In the genomic region with DNA sequence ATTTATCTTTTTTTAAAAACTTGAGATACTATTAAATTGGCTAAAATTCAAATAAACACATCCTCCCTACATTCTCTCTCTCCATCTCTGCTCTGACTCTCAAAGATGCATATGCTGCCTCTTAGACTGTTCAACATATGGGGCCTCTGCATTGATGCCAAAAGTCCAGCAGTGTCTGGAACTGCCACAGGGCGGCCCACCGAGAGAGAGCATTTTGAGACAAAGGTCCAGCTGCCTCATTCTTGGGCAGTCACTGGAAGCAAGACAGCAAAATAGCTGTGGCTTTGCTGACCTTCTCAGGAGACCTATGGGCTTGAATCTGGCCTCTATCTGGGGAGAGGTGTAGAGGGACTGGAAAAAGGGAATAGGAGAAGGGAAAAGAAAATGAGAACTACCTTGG, we compare ENCODE assay signal across 1 cellular context.
TF ChIP-seq lines count a peak whose summit lies in the region.

No MANE protein-coding gene starts in this region.

TF ChIP-seq in K562, 482 proteins besides CTCF, POLR2A, EP300 and RAD21:
- TF ChIP-seq NR2C1 (IDR thresholded peaks at IDR 0.05) = no peak
- TF ChIP-seq NR2C1 (tag; IDR thresholded peaks at IDR 0.05) = no peak
- peak; percentile 33; the same call in 1 of the 2 replicates for TF ChIP-seq SMC3 (conservative IDR thresholded peaks at IDR 0.05; ENCODE audit: insufficient read depth, low read depth, low read length)
- TF ChIP-seq MTF1 (CRISPR knock-in tag; IDR thresholded peaks at IDR 0.05; ENCODE audit: borderline replicate concordance) = no peak
- TF ChIP-seq, protein P1, sequence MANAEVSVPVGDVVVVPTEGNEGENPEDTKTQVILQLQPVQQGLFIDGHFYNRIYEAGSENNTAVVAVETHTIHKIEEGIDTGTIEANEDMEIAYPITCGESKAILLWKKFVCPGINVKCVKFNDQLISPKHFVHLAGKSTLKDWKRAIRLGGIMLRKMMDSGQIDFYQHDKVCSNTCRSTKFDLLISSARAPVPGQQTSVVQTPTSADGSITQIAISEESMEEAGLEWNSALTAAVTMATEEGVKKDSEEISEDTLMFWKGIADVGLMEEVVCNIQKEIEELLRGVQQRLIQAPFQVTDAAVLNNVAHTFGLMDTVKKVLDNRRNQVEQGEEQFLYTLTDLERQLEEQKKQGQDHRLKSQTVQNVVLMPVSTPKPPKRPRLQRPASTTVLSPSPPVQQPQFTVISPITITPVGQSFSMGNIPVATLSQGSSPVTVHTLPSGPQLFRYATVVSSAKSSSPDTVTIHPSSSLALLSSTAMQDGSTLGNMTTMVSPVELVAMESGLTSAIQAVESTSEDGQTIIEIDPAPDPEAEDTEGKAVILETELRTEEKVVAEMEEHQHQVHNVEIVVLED (CRISPR knock-in tag; IDR thresholded peaks at IDR 0.05) = no peak
- TF ChIP-seq, protein P2, sequence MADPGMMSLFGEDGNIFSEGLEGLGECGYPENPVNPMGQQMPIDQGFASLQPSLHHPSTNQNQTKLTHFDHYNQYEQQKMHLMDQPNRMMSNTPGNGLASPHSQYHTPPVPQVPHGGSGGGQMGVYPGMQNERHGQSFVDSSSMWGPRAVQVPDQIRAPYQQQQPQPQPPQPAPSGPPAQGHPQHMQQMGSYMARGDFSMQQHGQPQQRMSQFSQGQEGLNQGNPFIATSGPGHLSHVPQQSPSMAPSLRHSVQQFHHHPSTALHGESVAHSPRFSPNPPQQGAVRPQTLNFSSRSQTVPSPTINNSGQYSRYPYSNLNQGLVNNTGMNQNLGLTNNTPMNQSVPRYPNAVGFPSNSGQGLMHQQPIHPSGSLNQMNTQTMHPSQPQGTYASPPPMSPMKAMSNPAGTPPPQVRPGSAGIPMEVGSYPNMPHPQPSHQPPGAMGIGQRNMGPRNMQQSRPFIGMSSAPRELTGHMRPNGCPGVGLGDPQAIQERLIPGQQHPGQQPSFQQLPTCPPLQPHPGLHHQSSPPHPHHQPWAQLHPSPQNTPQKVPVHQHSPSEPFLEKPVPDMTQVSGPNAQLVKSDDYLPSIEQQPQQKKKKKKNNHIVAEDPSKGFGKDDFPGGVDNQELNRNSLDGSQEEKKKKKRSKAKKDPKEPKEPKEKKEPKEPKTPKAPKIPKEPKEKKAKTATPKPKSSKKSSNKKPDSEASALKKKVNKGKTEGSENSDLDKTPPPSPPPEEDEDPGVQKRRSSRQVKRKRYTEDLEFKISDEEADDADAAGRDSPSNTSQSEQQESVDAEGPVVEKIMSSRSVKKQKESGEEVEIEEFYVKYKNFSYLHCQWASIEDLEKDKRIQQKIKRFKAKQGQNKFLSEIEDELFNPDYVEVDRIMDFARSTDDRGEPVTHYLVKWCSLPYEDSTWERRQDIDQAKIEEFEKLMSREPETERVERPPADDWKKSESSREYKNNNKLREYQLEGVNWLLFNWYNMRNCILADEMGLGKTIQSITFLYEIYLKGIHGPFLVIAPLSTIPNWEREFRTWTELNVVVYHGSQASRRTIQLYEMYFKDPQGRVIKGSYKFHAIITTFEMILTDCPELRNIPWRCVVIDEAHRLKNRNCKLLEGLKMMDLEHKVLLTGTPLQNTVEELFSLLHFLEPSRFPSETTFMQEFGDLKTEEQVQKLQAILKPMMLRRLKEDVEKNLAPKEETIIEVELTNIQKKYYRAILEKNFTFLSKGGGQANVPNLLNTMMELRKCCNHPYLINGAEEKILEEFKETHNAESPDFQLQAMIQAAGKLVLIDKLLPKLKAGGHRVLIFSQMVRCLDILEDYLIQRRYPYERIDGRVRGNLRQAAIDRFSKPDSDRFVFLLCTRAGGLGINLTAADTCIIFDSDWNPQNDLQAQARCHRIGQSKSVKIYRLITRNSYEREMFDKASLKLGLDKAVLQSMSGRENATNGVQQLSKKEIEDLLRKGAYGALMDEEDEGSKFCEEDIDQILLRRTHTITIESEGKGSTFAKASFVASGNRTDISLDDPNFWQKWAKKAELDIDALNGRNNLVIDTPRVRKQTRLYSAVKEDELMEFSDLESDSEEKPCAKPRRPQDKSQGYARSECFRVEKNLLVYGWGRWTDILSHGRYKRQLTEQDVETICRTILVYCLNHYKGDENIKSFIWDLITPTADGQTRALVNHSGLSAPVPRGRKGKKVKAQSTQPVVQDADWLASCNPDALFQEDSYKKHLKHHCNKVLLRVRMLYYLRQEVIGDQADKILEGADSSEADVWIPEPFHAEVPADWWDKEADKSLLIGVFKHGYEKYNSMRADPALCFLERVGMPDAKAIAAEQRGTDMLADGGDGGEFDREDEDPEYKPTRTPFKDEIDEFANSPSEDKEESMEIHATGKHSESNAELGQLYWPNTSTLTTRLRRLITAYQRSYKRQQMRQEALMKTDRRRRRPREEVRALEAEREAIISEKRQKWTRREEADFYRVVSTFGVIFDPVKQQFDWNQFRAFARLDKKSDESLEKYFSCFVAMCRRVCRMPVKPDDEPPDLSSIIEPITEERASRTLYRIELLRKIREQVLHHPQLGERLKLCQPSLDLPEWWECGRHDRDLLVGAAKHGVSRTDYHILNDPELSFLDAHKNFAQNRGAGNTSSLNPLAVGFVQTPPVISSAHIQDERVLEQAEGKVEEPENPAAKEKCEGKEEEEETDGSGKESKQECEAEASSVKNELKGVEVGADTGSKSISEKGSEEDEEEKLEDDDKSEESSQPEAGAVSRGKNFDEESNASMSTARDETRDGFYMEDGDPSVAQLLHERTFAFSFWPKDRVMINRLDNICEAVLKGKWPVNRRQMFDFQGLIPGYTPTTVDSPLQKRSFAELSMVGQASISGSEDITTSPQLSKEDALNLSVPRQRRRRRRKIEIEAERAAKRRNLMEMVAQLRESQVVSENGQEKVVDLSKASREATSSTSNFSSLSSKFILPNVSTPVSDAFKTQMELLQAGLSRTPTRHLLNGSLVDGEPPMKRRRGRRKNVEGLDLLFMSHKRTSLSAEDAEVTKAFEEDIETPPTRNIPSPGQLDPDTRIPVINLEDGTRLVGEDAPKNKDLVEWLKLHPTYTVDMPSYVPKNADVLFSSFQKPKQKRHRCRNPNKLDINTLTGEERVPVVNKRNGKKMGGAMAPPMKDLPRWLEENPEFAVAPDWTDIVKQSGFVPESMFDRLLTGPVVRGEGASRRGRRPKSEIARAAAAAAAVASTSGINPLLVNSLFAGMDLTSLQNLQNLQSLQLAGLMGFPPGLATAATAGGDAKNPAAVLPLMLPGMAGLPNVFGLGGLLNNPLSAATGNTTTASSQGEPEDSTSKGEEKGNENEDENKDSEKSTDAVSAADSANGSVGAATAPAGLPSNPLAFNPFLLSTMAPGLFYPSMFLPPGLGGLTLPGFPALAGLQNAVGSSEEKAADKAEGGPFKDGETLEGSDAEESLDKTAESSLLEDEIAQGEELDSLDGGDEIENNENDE (IDR thresholded peaks at IDR 0.05; ENCODE audit: low read depth, low read length) = no peak
